In genomic region chr3:129291487-129291886, GRCh38 we compare ENCODE assay signal across 29 cellular contexts. TPM values are rescaled to one million over a fixed set of nuclear protein-coding genes. Genes with fewer than 3 reads are reported as not detected.
DNase-seq lines count a peak whose midpoint lies in the region; ATAC-seq and TF ChIP-seq lines count a peak whose summit lies in the region.
"Had no signal": no experiment of that assay in that cellular context is flagged by ENCODE, and none has a peak within 500 bp of the region (broad histone marks: within the 10 kb centered on the region; RNA-seq: fewer than 3 reads in every experiment).

No MANE protein-coding gene starts in this region.

- H3K4me1 Mint-ChIP-seq in T-helper 2 cell treated with Interferon-gamma antibody and Interleukin-4, amounts not matched to agents 5 μg/mL and 100 μg/mL, for 36 hours (ENCODE audit: low read depth) = peaks cover 4% of the 10 kb centered on the region
- no peaks in the 10 kb centered on the region for H3K4me1 Mint-ChIP-seq in Calu3 (ENCODE audit: low read depth, unreplicated experiment)
- H3K4me1 Mint-ChIP-seq: B cell, endodermal cell had no signal

- H3K4me1 ChIP-seq in Panc1 (ENCODE audit: control insufficient read depth, insufficient read depth, low read length) (no peaks in the 10 kb centered on the region), esophagus squamous epithelium (peaks cover 0 to 38% (median 6%) of the 10 kb centered on the region in 3 donors)
- H3K4me1 ChIP-seq: heart left ventricle, upper lobe of right lung had no signal

- TF ChIP-seq POLR2A in esophagus squamous epithelium (IDR thresholded peaks at IDR 0.05) = no peak

- H3K9me3 Mint-ChIP-seq in T-helper 2 cell treated with Interferon-gamma antibody and Interleukin-4, amounts not matched to agents 5 μg/mL and 100 μg/mL, for 36 hours = no peaks in the 10 kb centered on the region
- no peaks in the 10 kb centered on the region for H3K9me3 Mint-ChIP-seq in Calu3 (ENCODE audit: low read depth, unreplicated experiment)
- H3K9me3 Mint-ChIP-seq: CD8-positive, alpha-beta memory T cell; endodermal cell; memory B cell had no signal

- H3K27ac Mint-ChIP-seq in T-helper 2 cell treated with Interferon-gamma antibody and Interleukin-4, amounts not matched to agents 5 μg/mL and 100 μg/mL, for 36 hours = peak overlapping the region; percentile 17
- no peak overlapping the region for H3K27ac Mint-ChIP-seq in Calu3 (ENCODE audit: unreplicated experiment)
- H3K27ac Mint-ChIP-seq: activated CD8-positive, alpha-beta T cell treated with anti-CD3 and anti-CD28 coated beads, Interleukin-2, amount 10 ng/mL, durations not matched to agents 7 days and 5 days; B cell; endodermal cell; memory B cell had no signal

- no peaks in the 10 kb centered on the region for H3K9me3 ChIP-seq in Panc1 (ENCODE audit: control insufficient read depth, insufficient read depth, low read depth, low read length)
- H3K9me3 ChIP-seq in esophagus squamous epithelium = no peaks in the 10 kb centered on the region
- H3K9me3 ChIP-seq: heart left ventricle, upper lobe of right lung had no signal

- 33 to 60% methylated on average over 1 to 3 of the region's 3 CpGs for WGBS in esophagus squamous epithelium, 2 donors

- H3K36me3 Mint-ChIP-seq in T-helper 2 cell treated with Interferon-gamma antibody and Interleukin-4, amounts not matched to agents 5 μg/mL and 100 μg/mL, for 36 hours (ENCODE audit: low read depth) = peaks cover 40% of the 10 kb centered on the region
- H3K36me3 Mint-ChIP-seq in Calu3 (ENCODE audit: insufficient read depth, unreplicated experiment) = peaks cover 33% of the 10 kb centered on the region

- no peak overlapping the region for H3K4me3 Mint-ChIP-seq in T-helper 2 cell treated with Interferon-gamma antibody and Interleukin-4, amounts not matched to agents 5 μg/mL and 100 μg/mL, for 36 hours
- H3K4me3 Mint-ChIP-seq in Calu3 (ENCODE audit: low read depth, unreplicated experiment) = no peak overlapping the region
- H3K4me3 Mint-ChIP-seq: activated CD8-positive, alpha-beta T cell treated with anti-CD3 and anti-CD28 coated beads, Interleukin-2, amount 10 ng/mL, durations not matched to agents 7 days and 5 days; B cell; CD8-positive, alpha-beta memory T cell; endodermal cell; memory B cell had no signal

- H3K27ac ChIP-seq in Panc1 (ENCODE audit: low read length) (no peak overlapping the region), esophagus squamous epithelium (peak overlapping the region; percentile 40 to 68 (median 47))
- H3K27ac ChIP-seq: coronary artery, GM23248, heart left ventricle, upper lobe of right lung had no signal

- BruUV-seq in Panc1 (replicated peaks; lab: Mats Ljungman, UMichigan) (TSS peak; percentile 25), Calu3 (replicated peaks; lab: Mats Ljungman, UMichigan) (no TSS peak)

- no peaks in the 10 kb centered on the region for H3K27me3 Mint-ChIP-seq in T-helper 2 cell treated with Interferon-gamma antibody and Interleukin-4, amounts not matched to agents 5 μg/mL and 100 μg/mL, for 36 hours (ENCODE audit: low read depth)
- no peaks in the 10 kb centered on the region for H3K27me3 Mint-ChIP-seq in Calu3 (ENCODE audit: unreplicated experiment)
- H3K27me3 Mint-ChIP-seq: CD8-positive, alpha-beta memory T cell had no signal

- TF ChIP-seq CTCF in Panc1 (IDR thresholded peaks at IDR 0.05) (no peak), esophagus squamous epithelium (IDR thresholded peaks at IDR 0.05) (no peak), retinal pigment epithelial cell (conservative IDR thresholded peaks at IDR 0.05; ENCODE audit: low read depth, low read length) (no peak), Calu3 (IDR thresholded peaks at IDR 0.05; ENCODE audit: unreplicated experiment) (no peak)

- intact Hi-C loops in Panc1 (cut with micrococcal nuclease; ENCODE audit: unreplicated experiment) (no loop called here), esophagus squamous epithelium (cut with DNase I) (no loop called here), Calu3 (cut with micrococcal nuclease; ENCODE audit: unreplicated experiment) (no loop called here)

- no peak for DNase-seq in T-helper 2 cell treated with Interferon-gamma antibody and Interleukin-4, amounts not matched to agents 5 μg/mL and 100 μg/mL, for 36 hours (ENCODE audit: low spot score)
- DNase-seq in T-helper 2 cell (no peak), Panc1 (ENCODE audit: low read depth, low spot score) (no peak), esophagus squamous epithelium (lab: John Stamatoyannopoulos, UW) (no peak), retinal pigment epithelial cell (ENCODE audit: low read depth) (peak; percentile 57), Calu3 (no peak), COLO668 (lab: John Stamatoyannopoulos, UW; ENCODE audit: unreplicated experiment) (no peak)
- DNase-seq: 8988T; activated CD8-positive, alpha-beta T cell treated with anti-CD3 and anti-CD28 coated beads, Interleukin-2, amount 10 ng/mL, durations not matched to agents 7 days and 5 days; activated effector memory CD4-positive, alpha-beta T cell treated with Interleukin-2 at 50 U/mL for 16 hours; activated T-cell treated with anti-CD3 and anti-CD28 coated beads for 4 hours; amniotic stem cell; CD8-positive, alpha-beta memory T cell; endodermal cell; GF-D8; GM23248; heart left ventricle; KBM-7; left cardiac atrium; NCI-H1436 treated with DMSO at 0.1 percent for 48 hours; NCI-H510A; stimulated activated CD4-positive, alpha-beta T cell treated with anti-CD3 and anti-CD28 coated beads, Interleukin-2, amount 100 ng/mL, for 24 hours; substantia nigra; upper lobe of right lung had no signal

- H3K27me3 ChIP-seq in Panc1 (ENCODE audit: control insufficient read depth, insufficient read depth, low read length) (no peaks in the 10 kb centered on the region), esophagus squamous epithelium (no peaks in the 10 kb centered on the region)
- H3K27me3 ChIP-seq: heart left ventricle, upper lobe of right lung had no signal

- POLR2A ChIA-PET in Panc1 (lab: Charles Lee) = interaction anchor here (0.6 kb wide), 1 partner anchor 37 kb away, joined by 8 read pairs; no protein-coding TSS in a partner anchor

- H3K36me3 ChIP-seq in Panc1 (ENCODE audit: control insufficient read depth, insufficient read depth, low read length) (peaks cover 4% of the 10 kb centered on the region; the same call in 1 of the 2 replicates), esophagus squamous epithelium (peaks cover 0 to 94% (median 8%) of the 10 kb centered on the region in 3 donors)

- ATAC-seq in Panc1 = no peak
- ATAC-seq in GM21367 (IDR thresholded peaks at IDR 0.05; ENCODE audit: unreplicated experiment) = no peak
- ATAC-seq: activated CD8-positive, alpha-beta T cell treated with anti-CD3 and anti-CD28 coated beads, Interleukin-2, amount 10 ng/mL, durations not matched to agents 7 days and 5 days; heart left ventricle; upper lobe of right lung had no signal

- no peak overlapping the region for H3K4me3 ChIP-seq in Panc1 (ENCODE audit: low read depth in 2 of 2, low read length in 2 of 2)
- no peak overlapping the region for H3K4me3 ChIP-seq in esophagus squamous epithelium
- H3K4me3 ChIP-seq in retinal pigment epithelial cell (ENCODE audit: low read length) = no peak overlapping the region
- H3K4me3 ChIP-seq: coronary artery, GM23248, heart left ventricle, smooth muscle cell, upper lobe of right lung had no signal

- CTCF ChIA-PET in Panc1 (lab: Charles Lee) (no interaction called here), Calu3 (lab: Charles Lee) (no interaction called here)

- in situ Hi-C loops in Panc1 (cut with HindIII; ENCODE audit: low pct_unique_long_range_greater_than_20kb, low sequenced_read_pairs) = no loop called here

RNA-seq across cellular contexts. Expression of gene HMCES, which starts 12.8 kb away (rescaled TPM):
- total RNA-seq in Panc1 (2021; ENCODE audit: unreplicated experiment) = 94.6 TPM
- 104 TPM for polyA plus RNA-seq in Panc1 (2012; ENCODE audit: insufficient read length)
- total RNA-seq in esophagus squamous epithelium = 10 to 100 TPM; 24.2 to 32.7 (median 29.7) TPM
- total RNA-seq in Calu3 (2022) = 67.1 and 83.6 TPM in 2 replicates

RNA-seq across cellular contexts. Expression of gene COPG1, which starts 42.1 kb away (rescaled TPM):
- total RNA-seq in Panc1 (2021; ENCODE audit: unreplicated experiment) (225 TPM), esophagus squamous epithelium (100 to 1,000 TPM in 2 of 4 donors, 10 to 100 TPM in 2; 68.3 to 121 (median 104) TPM), Calu3 (2022) (295 and 302 TPM in 2 replicates)
- polyA plus RNA-seq in Panc1 (2012; ENCODE audit: insufficient read length) = 216 TPM
